In genomic region chr5:140292212-140293040, GRCh38 we compare ENCODE assay signal across 15 cellular contexts. TPM values are rescaled to one million over a fixed set of nuclear protein-coding genes. Genes with fewer than 3 reads are reported as not detected.
DNase-seq lines count a peak whose midpoint lies in the region; FAIRE-seq and TF ChIP-seq lines count a peak whose summit lies in the region.
"Had no signal": no experiment of that assay in that cellular context is flagged by ENCODE, and none has a peak within 500 bp of the region (broad histone marks: within the 10 kb centered on the region; RNA-seq: fewer than 3 reads in every experiment).

No MANE protein-coding gene starts in this region.

- WGBS in esophagus muscularis mucosa, result 86% methylated on average over 1 of the region's 1 CpG

- no peaks in the 10 kb centered on the region for H3K36me3 Mint-ChIP-seq in osteocyte (ENCODE audit: unreplicated experiment)

- H3K27ac Mint-ChIP-seq in osteocyte (ENCODE audit: unreplicated experiment), result peak overlapping the region; percentile 23
- H3K27ac Mint-ChIP-seq: stimulated activated naive B cell treated with anti-CD40 and anti-IgM and Interleukin-4, amounts not matched to agents 10 μg/mL and 1 μg/mL and 100 μg/mL, for 72 hours had no signal

- H3K4me3 ChIP-seq in DOHH2 (ENCODE audit: low read length) (0 out of 2 replicates have a peak overlapping the region, but pooled peaks have one; percentile 6), esophagus muscularis mucosa (no peak overlapping the region)
- H3K4me3 ChIP-seq: BLaER1, colonic mucosa had no signal

- TF ChIP-seq CTCF in DOHH2 (IDR thresholded peaks at IDR 0.05; ENCODE audit: low read depth, low read length, poor library complexity, severe bottlenecking), result no peak
- no peak for TF ChIP-seq CTCF in esophagus muscularis mucosa (IDR thresholded peaks at IDR 0.05)
- no peak for TF ChIP-seq CTCF in osteocyte (IDR thresholded peaks at IDR 0.05)

- H3K27me3 ChIP-seq in DOHH2 (ENCODE audit: control insufficient read depth, low read length) (no peaks in the 10 kb centered on the region), esophagus muscularis mucosa (no peaks in the 10 kb centered on the region)
- H3K27me3 ChIP-seq: BLaER1, colonic mucosa had no signal

- H3K9me3 ChIP-seq in DOHH2 (ENCODE audit: control insufficient read depth, insufficient read depth, low read length) (no peaks in the 10 kb centered on the region), esophagus muscularis mucosa (no peaks in the 10 kb centered on the region)
- H3K9me3 ChIP-seq: BLaER1, colonic mucosa had no signal

- FAIRE-seq in RCC 7860 (lab: Jason Lieb, UNC), result no peak

- H3K4me3 Mint-ChIP-seq in osteocyte (ENCODE audit: unreplicated experiment), result no peak overlapping the region
- H3K4me3 Mint-ChIP-seq: stimulated activated naive B cell treated with anti-CD40 and anti-IgM and Interleukin-4, amounts not matched to agents 10 μg/mL and 1 μg/mL and 100 μg/mL, for 72 hours had no signal

- H3K4me1 Mint-ChIP-seq in osteocyte (ENCODE audit: unreplicated experiment), result peaks cover 57% of the 10 kb centered on the region

- intact Hi-C loops in esophagus muscularis mucosa (cut with DNase I), result no loop called here

- peaks cover 46% of the 10 kb centered on the region for H3K4me1 ChIP-seq in DOHH2 (ENCODE audit: control insufficient read depth, low read length)
- H3K4me1 ChIP-seq in esophagus muscularis mucosa, result peaks cover 55 to 71% (median 61%) of the 10 kb centered on the region in 4 donors
- H3K4me1 ChIP-seq: colonic mucosa had no signal

- H3K4me2 ChIP-seq in DOHH2 (ENCODE audit: low read length), result peak overlapping the region; percentile 51
- H3K4me2 ChIP-seq: BLaER1 had no signal

- H3K9me2 ChIP-seq in DOHH2 (replicated peaks; ENCODE audit: control insufficient read depth, low read length), result no peaks in the 10 kb centered on the region

- H3K79me2 ChIP-seq in DOHH2 (ENCODE audit: control insufficient read depth, low read length), result peaks cover 82% of the 10 kb centered on the region

- no peaks in the 10 kb centered on the region for H3K9me3 Mint-ChIP-seq in osteocyte (ENCODE audit: unreplicated experiment)
- H3K9me3 Mint-ChIP-seq: stimulated activated naive B cell treated with anti-CD40 and anti-IgM and Interleukin-4, amounts not matched to agents 10 μg/mL and 1 μg/mL and 100 μg/mL, for 72 hours had no signal

- peaks cover 11% of the 10 kb centered on the region for H3K36me3 ChIP-seq in DOHH2 (ENCODE audit: control insufficient read depth, low read length)
- H3K36me3 ChIP-seq in esophagus muscularis mucosa, result no peaks in the 10 kb centered on the region
- H3K36me3 ChIP-seq: colonic mucosa had no signal

- DNase-seq in RCC 7860 (ENCODE audit: low spot score) (peak; percentile 30), esophagus muscularis mucosa (ENCODE audit: extremely low spot score) (no peak), osteocyte (ENCODE audit: extremely low spot score, unreplicated experiment) (no peak), NOMO-1 (lab: John Stamatoyannopoulos, UW; ENCODE audit: unreplicated experiment in 2 of 2) (no peak), Ammon's horn (ENCODE audit: low spot score) (no peak), NCI-H1417 treated with DMSO at 0.1 percent for 48 hours (lab: John Stamatoyannopoulos, UW) (no peak), NCI-H82 treated with DMSO at 0.1 percent for 48 hours (lab: John Stamatoyannopoulos, UW; ENCODE audit: unreplicated experiment) (no peak)
- DNase-seq: activated effector memory CD4-positive, alpha-beta T cell treated with anti-CD3 and anti-CD28 coated beads, Interleukin-2, amount 50 U/mL, for 16 hours; colonic mucosa; left colon; NCI-H446 treated with DMSO at 0.1 percent for 48 hours; nucleus accumbens; stimulated activated naive B cell treated with anti-CD40 and anti-IgM and Interleukin-4, amounts not matched to agents 10 μg/mL and 1 μg/mL and 100 μg/mL, for 72 hours had no signal

- H3K27me3 Mint-ChIP-seq in osteocyte (ENCODE audit: unreplicated experiment), result no peaks in the 10 kb centered on the region
- H3K27me3 Mint-ChIP-seq: stimulated activated naive B cell treated with anti-CD40 and anti-IgM and Interleukin-4, amounts not matched to agents 10 μg/mL and 1 μg/mL and 100 μg/mL, for 72 hours had no signal

- TF ChIP-seq POLR2A in esophagus muscularis mucosa (IDR thresholded peaks at IDR 0.05; ENCODE audit: low read depth), result no peak

- H3F3A ChIP-seq in DOHH2 (ENCODE audit: control insufficient read depth, insufficient read depth), result peaks cover 5% of the 10 kb centered on the region; the same call in 1 of the 2 replicates

- TF ChIP-seq EP300 in esophagus muscularis mucosa (IDR thresholded peaks at IDR 0.05), result no peak

- no peaks in the 10 kb centered on the region for H4K20me1 ChIP-seq in DOHH2 (ENCODE audit: control insufficient read depth, insufficient read depth, low read depth, low read length)

- peak overlapping the region; percentile 47 for H3K27ac ChIP-seq in DOHH2 (ENCODE audit: low read depth, low read length)
- H3K27ac ChIP-seq in esophagus muscularis mucosa (replicated peaks in 1 of 4), result peak overlapping the region; percentile 36 to 66 (median 50)
- H3K27ac ChIP-seq: BLaER1, colonic mucosa had no signal

RNA-seq across cellular contexts. Expression of gene PFDN1, which starts 10.5 kb away (rescaled TPM):
- 100 to 1,000 TPM in 2 of 4 donors, 10 to 100 TPM in 2; 84.8 to 126 (median 101) TPM for total RNA-seq in esophagus muscularis mucosa
- total RNA-seq in osteocyte, result 47.8 and 49.6 TPM in 2 replicates

RNA-seq across cellular contexts. Expression of gene HBEGF, which starts 54.0 kb away (rescaled TPM):
- total RNA-seq in esophagus muscularis mucosa (10 to 100 TPM in 1 of 4 donors, 1 to 10 TPM in 3; 6.6 to 20.0 (median 8.2) TPM), osteocyte (2.7 and 3.6 TPM in 2 replicates)
